ENCODE assay signal across 8 cellular contexts in the genomic region with DNA sequence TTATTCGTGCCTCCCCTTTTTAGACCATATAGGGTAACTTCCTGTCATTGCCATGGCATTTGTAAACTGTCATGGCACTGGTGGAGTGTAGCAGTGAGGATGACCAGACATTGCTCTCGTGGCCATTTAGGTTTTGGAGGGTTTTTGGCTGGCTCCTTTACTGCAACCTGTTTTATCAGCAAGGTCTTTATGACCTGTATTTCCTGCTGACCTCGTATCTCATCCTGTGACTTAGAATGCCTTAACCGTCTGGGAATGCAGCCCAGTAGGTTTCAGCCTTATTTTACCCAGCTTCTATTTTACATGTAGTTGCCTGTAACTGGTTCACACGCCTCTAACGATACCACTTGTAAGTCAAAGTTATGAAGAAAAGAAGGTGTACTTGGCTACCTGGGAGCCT. TPM values are rescaled to one million over a fixed set of nuclear protein-coding genes. Genes with fewer than 3 reads are reported as not detected.
A peak's percentile ranks its signal among the peaks of the same experiment; 100 is the strongest.
DNase-seq lines count a peak whose midpoint lies in the region; ATAC-seq, FAIRE-seq and TF ChIP-seq lines count a peak whose summit lies in the region.
"Not testable (repeated sequence)": the region's sequence is repeated elsewhere in the genome, so short reads cannot be mapped to it uniquely, and the experiment has no call there.

No MANE protein-coding gene starts in this region.

- H2BK5ac ChIP-seq in H1 (ENCODE audit: low read depth, low read length) = not testable (repeated sequence)

- not testable (repeated sequence) for TF ChIP-seq RAD21 in H1 (IDR thresholded peaks at IDR 0.05 in 1 of 2, conservative IDR thresholded peaks at IDR 0.05 in 1 of 2; ENCODE audit: low read depth in 2 of 2, low read length in 2 of 2); liver (IDR thresholded peaks at IDR 0.05)

- not testable (repeated sequence) for H3K27me3 ChIP-seq in H1 (replicated peaks in 1 of 4; ENCODE audit: control insufficient read depth in 3 of 4, extremely low read depth in 1 of 4, insufficient read depth in 3 of 4, low read length in 3 of 4); liver (ENCODE audit: control insufficient read depth in 4 of 4, insufficient read depth in 4 of 4, low read length in 3 of 4); parathyroid adenoma (ENCODE audit: control insufficient read depth, insufficient read depth, low read length)

- H3K79me1 ChIP-seq in H1 (ENCODE audit: low read depth, low read length) = not testable (repeated sequence)

- 80% methylated on average over 6 of the region's 6 CpGs; no CpG with 5 or more reads in 1 of the 2 experiments for WGBS in H1 (ENCODE audit: extremely low coverage in 1 of 2, insufficient coverage in 1 of 2, insufficient read length in 1 of 2, insufficient replicate concordance in 2 of 2, low coverage in 1 of 2, low lambda C conversion rate in 2 of 2, missing lambda C conversion rate in 1 of 2), 2 experiments
- WGBS in liver = 73% methylated on average over 6 of the region's 6 CpGs

- H2BK20ac ChIP-seq in H1 (ENCODE audit: low read length) = not testable (repeated sequence)

- H3K9me3 ChIP-seq in H1 (ENCODE audit: insufficient read depth in 2 of 2, low read depth in 1 of 2, low read length in 1 of 2); liver (ENCODE audit: control insufficient read depth in 4 of 4, low read length in 3 of 4); parathyroid adenoma (ENCODE audit: control insufficient read depth, low read length): not testable (repeated sequence)

- H3K4me2 ChIP-seq in H1 (ENCODE audit: insufficient read depth in 1 of 2, low read depth in 2 of 2, low read length in 2 of 2); parathyroid adenoma (ENCODE audit: low read length): not testable (repeated sequence)

- POLR2A ChIA-PET in H1 (lab: Charles Lee; ENCODE audit: partially characterized antibody) = not testable (repeated sequence)

- H3K4me3 ChIP-seq in H1 (ENCODE audit: extremely low read depth in 1 of 4, insufficient read depth in 2 of 4, low read depth in 3 of 4, low read length in 4 of 4); fibroblast of villous mesenchyme (ENCODE audit: low read depth, low read length); liver (ENCODE audit: low read depth in 1 of 3, low read length in 3 of 3); parathyroid adenoma (ENCODE audit: low read depth, low read length): not testable (repeated sequence)

- H3K27ac ChIP-seq in VCaP = peak overlapping the region; percentile 27
- H3K27ac ChIP-seq in H1 (ENCODE audit: low read depth, low read length); liver (ENCODE audit: low read depth in 1 of 2, low read length in 2 of 2); parathyroid adenoma: not testable (repeated sequence)

- H3K4me1 ChIP-seq in H1 (replicated peaks in 1 of 4; ENCODE audit: control insufficient read depth in 3 of 4, insufficient read depth in 4 of 4, low read length in 3 of 4); liver (ENCODE audit: control insufficient read depth in 4 of 4, insufficient read depth in 4 of 4, low read length in 3 of 4); parathyroid adenoma: not testable (repeated sequence)

- not testable (repeated sequence) for H4K20me1 ChIP-seq in H1 (replicated peaks in 1 of 2; ENCODE audit: control insufficient read depth in 1 of 2, insufficient read depth in 2 of 2, low read length in 2 of 2)

- H4K5ac ChIP-seq in H1 (ENCODE audit: insufficient read length, low read depth, low read length) = not testable (repeated sequence)

- not testable (repeated sequence) for TF ChIP-seq CTCF in VCaP (conservative IDR thresholded peaks at IDR 0.05); H1 (IDR thresholded peaks at IDR 0.05; ENCODE audit: control extremely low read depth in 1 of 3, insufficient read depth in 1 of 3, low read depth in 1 of 3, low read length in 3 of 3); fibroblast of villous mesenchyme (IDR thresholded peaks at IDR 0.05; ENCODE audit: insufficient read depth, low read depth, low read length); liver (IDR thresholded peaks at IDR 0.05; ENCODE audit: low read depth, low read length, missing input control); parathyroid adenoma (IDR thresholded peaks at IDR 0.05)

- H2AFZ ChIP-seq in H1 (ENCODE audit: low read length) = not testable (repeated sequence)
- peak overlapping the region; percentile 35 for H2AFZ ChIP-seq in parathyroid adenoma

- CTCF ChIA-PET in H1 (lab: Charles Lee; ENCODE audit: partially characterized antibody) = not testable (repeated sequence)

- not testable (repeated sequence) for H3K23me2 ChIP-seq in H1 (ENCODE audit: low read depth, low read length)

- not testable (repeated sequence) for H4K8ac ChIP-seq in H1 (ENCODE audit: extremely low read depth, insufficient read depth, low read length)

- H3K4ac ChIP-seq in H1 (replicated peaks; ENCODE audit: insufficient read length, low read depth, low read length) = not testable (repeated sequence)

- peak; percentile 47 for DNase-seq in A172 (ENCODE audit: low spot score)
- DNase-seq in M059J (ENCODE audit: low read depth) = peak; percentile 51
- DNase-seq in H1 (ENCODE audit: low read depth in 1 of 2, low spot score in 2 of 2) = peak in 1 of 2 experiments; percentile 39
- DNase-seq in fibroblast of villous mesenchyme (ENCODE audit: low read depth) = peak; percentile 69
- not testable (repeated sequence) for DNase-seq in left ventricle myocardium superior

- not testable (repeated sequence) for H3K36me3 ChIP-seq in H1 (ENCODE audit: control insufficient read depth in 2 of 4, insufficient read depth in 4 of 4, low read length in 3 of 4); liver (ENCODE audit: control insufficient read depth in 4 of 4, insufficient read depth in 3 of 4, low read depth in 1 of 4, low read length in 3 of 4); parathyroid adenoma (ENCODE audit: control insufficient read depth, insufficient read depth, low read length)

- not testable (repeated sequence) for H2AK5ac ChIP-seq in H1 (ENCODE audit: low read depth, low read length)

- intact Hi-C loops in left ventricle myocardium superior (cut with micrococcal nuclease) = not testable (repeated sequence)

- H2BK120ac ChIP-seq in H1 (replicated peaks; ENCODE audit: low read depth, low read length) = not testable (repeated sequence)

- not testable (repeated sequence) for H3K14ac ChIP-seq in H1 (ENCODE audit: insufficient read length)

- not testable (repeated sequence) for H3K56ac ChIP-seq in H1 (replicated peaks; ENCODE audit: insufficient read length, low read depth, low read length)

- FAIRE-seq in H1 (lab: Jason Lieb, UNC) = not testable (repeated sequence)

- TF ChIP-seq EP300 in H1 (IDR thresholded peaks at IDR 0.05; ENCODE audit: borderline replicate concordance in 1 of 2, low read depth in 2 of 2, low read length in 2 of 2) = not testable (repeated sequence)

- H2BK15ac ChIP-seq in H1 (ENCODE audit: low read length) = not testable (repeated sequence)

- H3K23ac ChIP-seq in H1 (ENCODE audit: insufficient read length) = not testable (repeated sequence)

- not testable (repeated sequence) for H3K79me2 ChIP-seq in H1 (ENCODE audit: control insufficient read depth in 1 of 2, insufficient read depth in 2 of 2, low read length in 2 of 2); parathyroid adenoma

- not testable (repeated sequence) for H3K18ac ChIP-seq in H1 (ENCODE audit: extremely low read depth, low read length)

- ATAC-seq in left ventricle myocardium superior = peak; percentile 78

- not testable (repeated sequence) for H3K9ac ChIP-seq in H1 (replicated peaks in 1 of 4; ENCODE audit: extremely low read depth in 1 of 4, low read depth in 3 of 4, low read length in 3 of 4); liver (ENCODE audit: low read depth in 1 of 2, low read length in 2 of 2); parathyroid adenoma

- not testable (repeated sequence) for H2BK12ac ChIP-seq in H1 (ENCODE audit: low read depth, low read length)

- not testable (repeated sequence) for TF ChIP-seq POLR2A in H1 (IDR thresholded peaks at IDR 0.05; ENCODE audit: control extremely low read depth in 1 of 2, low read depth in 2 of 2, low read length in 2 of 2)

- not testable (repeated sequence) for H4K91ac ChIP-seq in H1 (replicated peaks; ENCODE audit: insufficient read length, low read length)

TF ChIP-seq in H1, 55 proteins besides CTCF, POLR2A, EP300 and RAD21:
- TF ChIP-seq SRF (IDR thresholded peaks at IDR 0.05; ENCODE audit: low read depth, low read length) = peak; percentile 37; the same call in 1 of the 2 replicates
TF ChIP-seq in H1: peak in this region for 1; not testable (repeated sequence) for 54.

TF ChIP-seq in liver, 16 proteins besides CTCF, POLR2A, EP300 and RAD21:
- peak; percentile 51 for TF ChIP-seq NR2F2 (IDR thresholded peaks at IDR 0.05)

RNA-seq across cellular contexts. Expression of gene SKIL, which starts 13.7 kb away (rescaled TPM):
- total RNA-seq in A172 (2014; rRNA removed; shearing (Covaris generic)) = 51.3 and 56.8 TPM in 2 replicates
- 33.5 and 36.8 TPM in 2 replicates for total RNA-seq in M059J (2014; rRNA removed; shearing (Covaris generic))
- total RNA-seq in H1 (2021; fragmentation: NEBNext Ultra II Directional; extraction: Animal tissue kit (Norgen Biotek cat#: 25700)) = 266 and 277 TPM in 2 replicates
- polyA plus RNA-seq in H1 (2011; rRNA removed) (9.5 and 13.2 TPM in 2 replicates), liver (1 to 10 TPM; 2.5 to 8.4 TPM)
- polyA plus RNA-seq in H1 (2011; cell fraction: cytosol; rRNA removed) = 18.5 TPM
- polyA plus RNA-seq in H1 (2011; cell fraction: nucleus; rRNA removed) = 20.1 TPM
- polyA plus RNA-seq in H1 (2012, experiment 1 of 2) = 29.1 to 79.4 TPM (median 36.5 TPM) in 4 replicates
- polyA plus RNA-seq in H1 (2012, experiment 2 of 2) = 2.7 TPM
- polyA plus RNA-seq in H1 (2013, experiment 1 of 2) = 92.2 TPM
- polyA plus RNA-seq in H1 (2013, experiment 2 of 2) = 96.2 TPM
- polyA minus RNA-seq in H1 (2011; rRNA and poly(A)+ RNA removed) = 158 and 178 TPM in 2 replicates
- 75.6 TPM for polyA minus RNA-seq in H1 (2011; cell fraction: cytosol; rRNA and poly(A)+ RNA removed)
- 179 TPM for polyA minus RNA-seq in H1 (2011; cell fraction: nucleus; rRNA and poly(A)+ RNA removed)
- total RNA-seq in fibroblast of villous mesenchyme (95.9 and 96.3 TPM in 2 replicates), left ventricle myocardium superior (17.2 TPM), liver (10 to 100 TPM; 20.0 to 43.2 TPM)
